ENCODE assay signal across 8 cellular contexts in the genomic region with DNA sequence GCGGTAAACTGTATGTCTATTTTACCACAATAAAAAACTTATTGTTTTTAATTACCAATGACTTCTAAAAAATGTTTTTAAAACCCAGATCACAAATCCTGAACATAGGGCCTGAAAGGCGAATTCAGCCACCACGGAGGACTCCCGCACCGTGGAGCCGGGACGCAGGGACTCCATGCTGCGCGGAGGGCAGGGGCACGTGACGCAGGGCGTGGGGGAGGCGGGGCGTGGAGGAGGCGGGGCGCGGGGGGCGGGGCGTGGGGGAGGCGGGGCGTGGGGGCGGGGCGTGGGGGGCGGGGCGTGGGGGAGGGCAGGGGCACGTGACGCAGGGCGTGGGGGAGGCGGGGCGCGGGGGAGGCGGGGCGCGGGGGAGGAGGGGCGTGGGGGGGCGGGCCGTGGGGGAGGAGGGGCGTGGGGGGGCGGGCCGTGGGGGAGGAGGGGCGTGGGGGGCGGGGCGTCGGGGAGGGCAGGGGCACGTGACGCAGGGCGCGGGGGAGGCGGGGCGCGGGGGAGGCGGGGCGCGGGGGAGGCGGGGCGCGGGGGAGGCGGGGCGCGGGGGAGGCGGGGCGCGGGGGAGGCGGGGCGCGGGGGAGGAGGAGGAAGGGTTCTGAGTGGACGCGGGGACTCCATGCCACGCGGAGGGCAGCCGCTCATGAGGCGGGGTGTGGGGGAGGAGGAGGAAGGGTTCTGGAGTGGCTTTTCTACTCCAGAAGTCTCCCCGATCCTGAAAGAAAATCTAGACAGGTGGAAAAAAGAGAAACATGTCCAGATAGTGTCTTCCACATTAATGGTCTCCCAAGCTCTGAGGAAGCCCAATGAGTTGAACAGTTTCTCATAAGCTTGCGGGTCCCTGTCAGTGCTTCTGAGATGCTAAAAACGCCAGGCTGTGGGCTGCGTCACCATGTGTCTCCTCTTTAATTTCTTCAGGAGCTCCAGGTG. TPM values are rescaled to one million over a fixed set of nuclear protein-coding genes. Genes with fewer than 3 reads are reported as not detected.
A peak's percentile ranks its signal among the peaks of the same experiment; 100 is the strongest.
DNase-seq lines count a peak whose midpoint lies in the region; ATAC-seq and TF ChIP-seq lines count a peak whose summit lies in the region.

No MANE protein-coding gene starts in this region.

- H3K9me3 Mint-ChIP-seq in activated naive CD8-positive, alpha-beta T cell (ENCODE audit: low read depth), result peaks cover 7% of the 10 kb centered on the region
- H3K9me3 Mint-ChIP-seq in glutamatergic neuron (ENCODE audit: unreplicated experiment), result peaks cover 9% of the 10 kb centered on the region

- H3K4me1 ChIP-seq in thoracic aorta (ENCODE audit: control insufficient read depth in 1 of 2, low read depth in 2 of 2), result peaks cover 7 to 17% of the 10 kb centered on the region in 2 donors

- no peak for DNase-seq in AG04450 (ENCODE audit: low read depth, low spot score)
- peak in 69 of 76 experiments; percentile 6 to 83 (median 59) for DNase-seq in HUDEP-2 (lab: John Stamatoyannopoulos, UW; ENCODE audit: unreplicated experiment in 76 of 76)
- peak; percentile 65 for DNase-seq in SK-N-DZ (ENCODE audit: low spot score)
- DNase-seq in glutamatergic neuron, result peak; percentile 79
- DNase-seq in omental fat pad (ENCODE audit: low spot score), result peak; percentile 52
- DNase-seq in thoracic aorta (ENCODE audit: low spot score), result peak; percentile 38

- TF ChIP-seq CTCF in AG04450 (IDR thresholded peaks at IDR 0.05; ENCODE audit: low read depth, low read length), result no peak
- no peak for TF ChIP-seq CTCF in glutamatergic neuron (IDR thresholded peaks at IDR 0.05; ENCODE audit: partially characterized antibody, unreplicated experiment)
- no peak for TF ChIP-seq CTCF in omental fat pad (IDR thresholded peaks at IDR 0.05)
- no peak for TF ChIP-seq CTCF in thoracic aorta (IDR thresholded peaks at IDR 0.05)

- no peaks in the 10 kb centered on the region for H3K27me3 Mint-ChIP-seq in activated naive CD8-positive, alpha-beta T cell
- H3K27me3 Mint-ChIP-seq in glutamatergic neuron (ENCODE audit: unreplicated experiment), result peaks cover 7% of the 10 kb centered on the region

- peak overlapping the region; percentile 84 for H3K27ac Mint-ChIP-seq in activated naive CD8-positive, alpha-beta T cell
- peak overlapping the region; percentile 62 for H3K27ac Mint-ChIP-seq in glutamatergic neuron (ENCODE audit: unreplicated experiment)

- H3K27me3 ChIP-seq in AG04450 (ENCODE audit: control insufficient read depth, insufficient read depth, low read length) (no peaks in the 10 kb centered on the region), thoracic aorta (replicated peaks; ENCODE audit: insufficient read depth) (no peaks in the 10 kb centered on the region)

- H3K4me3 ChIP-seq in AG04450 (ENCODE audit: low read depth, low read length), result peak overlapping the region; percentile 38
- H3K4me3 ChIP-seq in thoracic aorta, result peak overlapping the region; percentile 72

- H3K4me3 Mint-ChIP-seq in activated naive CD8-positive, alpha-beta T cell, result peak overlapping the region; percentile 83
- peak overlapping the region; percentile 82 for H3K4me3 Mint-ChIP-seq in glutamatergic neuron (ENCODE audit: unreplicated experiment)

- POLR2A ChIA-PET in AG04450 (lab: Yijun Ruan, JAX), result no interaction called here

- CTCF ChIA-PET in AG04450 (lab: Charles Lee), result no interaction called here

- no peaks in the 10 kb centered on the region for H3K36me3 ChIP-seq in thoracic aorta

- peaks cover 3% of the 10 kb centered on the region for H3K36me3 Mint-ChIP-seq in activated naive CD8-positive, alpha-beta T cell
- H3K36me3 Mint-ChIP-seq in glutamatergic neuron (ENCODE audit: unreplicated experiment), result peaks cover 5% of the 10 kb centered on the region

- peaks cover 18% of the 10 kb centered on the region for H3K4me1 Mint-ChIP-seq in activated naive CD8-positive, alpha-beta T cell (ENCODE audit: low read depth)
- peaks cover 8% of the 10 kb centered on the region for H3K4me1 Mint-ChIP-seq in glutamatergic neuron (ENCODE audit: low read depth, unreplicated experiment)

- H3K9me3 ChIP-seq in AG04450 (ENCODE audit: control insufficient read depth, insufficient read depth, low read length) (peaks cover 5% of the 10 kb centered on the region), thoracic aorta (no peaks in the 10 kb centered on the region)

- ATAC-seq in GM18868 (IDR thresholded peaks at IDR 0.05; ENCODE audit: unreplicated experiment), result peak; percentile 59
- ATAC-seq in omental fat pad (ENCODE audit: low FRiP score), result peak; percentile 58
- peak; percentile 37 for ATAC-seq in thoracic aorta (ENCODE audit: insufficient number of reproducible peaks, low FRiP score, low read depth)

- peak overlapping the region; percentile 65 for H3K27ac ChIP-seq in AG04450 (ENCODE audit: low read depth, low read length)
- H3K27ac ChIP-seq in thoracic aorta, result peak overlapping the region; percentile 36 to 65

RNA-seq across cellular contexts. Expression of a gene that starts 4.4 kb away (rescaled TPM):
- polyA plus RNA-seq in AG04450 (2011; rRNA removed), result not detected in 2 replicates
- not detected in 2 replicates for polyA minus RNA-seq in AG04450 (2011; rRNA and poly(A)+ RNA removed)
- polyA plus RNA-seq in SK-N-DZ (2014; cell fraction: cytosol; rRNA removed), result 0.07 TPM in 1 of 2 replicates, not detected in the other
- not detected in 2 replicates for polyA plus RNA-seq in SK-N-DZ (2014; cell fraction: nucleus; rRNA removed)
- not detected for total RNA-seq in glutamatergic neuron (ENCODE audit: unreplicated experiment)
- total RNA-seq in omental fat pad, result not detected
- not detected for total RNA-seq in thoracic aorta

RNA-seq across cellular contexts. Expression of a gene that starts 31.5 kb away (rescaled TPM):
- 17.7 and 21.5 TPM in 2 replicates for polyA plus RNA-seq in AG04450 (2011; rRNA removed)
- polyA minus RNA-seq in AG04450 (2011; rRNA and poly(A)+ RNA removed), result 4.4 and 5.6 TPM in 2 replicates
- 0.47 and 0.54 TPM in 2 replicates for polyA plus RNA-seq in SK-N-DZ (2014; cell fraction: cytosol; rRNA removed)
- 0.13 TPM in 1 of 2 replicates, not detected in the other for polyA plus RNA-seq in SK-N-DZ (2014; cell fraction: nucleus; rRNA removed)
- total RNA-seq in glutamatergic neuron (ENCODE audit: unreplicated experiment), result 0.74 TPM
- 10 to 100 TPM; 10.8 to 51.1 (median 13.6) TPM for total RNA-seq in omental fat pad
- 10 to 100 TPM; 25.5 to 31.5 TPM for total RNA-seq in thoracic aorta

RNA-seq across cellular contexts. Expression of a gene that starts 48.5 kb away (rescaled TPM):
- 0.06 TPM in 2 replicates for polyA plus RNA-seq in AG04450 (2011; rRNA removed)
- 0.64 TPM in 1 of 2 replicates, not detected in the other for polyA minus RNA-seq in AG04450 (2011; rRNA and poly(A)+ RNA removed)
- polyA plus RNA-seq in SK-N-DZ (2014; cell fraction: cytosol; rRNA removed), result 0.39 TPM in 1 of 2 replicates, not detected in the other
- polyA plus RNA-seq in SK-N-DZ (2014; cell fraction: nucleus; rRNA removed), result 0.07 and 0.43 TPM in 2 replicates
- not detected for total RNA-seq in glutamatergic neuron (ENCODE audit: unreplicated experiment)
- total RNA-seq in omental fat pad, result under 1 TPM in 2 of 4 donors, not detected in 2; 0.24 to 0.74 TPM
- total RNA-seq in thoracic aorta, result not detected

RNA-seq across cellular contexts. Expression of a gene that starts 54.4 kb away (rescaled TPM):
- polyA plus RNA-seq in AG04450 (2011; rRNA removed), result 97.2 and 107 TPM in 2 replicates
- polyA minus RNA-seq in AG04450 (2011; rRNA and poly(A)+ RNA removed), result 68.0 and 68.6 TPM in 2 replicates
- 88.9 and 89.9 TPM in 2 replicates for polyA plus RNA-seq in SK-N-DZ (2014; cell fraction: cytosol; rRNA removed)
- polyA plus RNA-seq in SK-N-DZ (2014; cell fraction: nucleus; rRNA removed), result 160 and 166 TPM in 2 replicates
- total RNA-seq in glutamatergic neuron (ENCODE audit: unreplicated experiment) (48.4 TPM), omental fat pad (10 to 100 TPM; 44.8 to 45.8 (median 44.8) TPM), thoracic aorta (10 to 100 TPM; 46.8 to 55.4 TPM)

RNA-seq across cellular contexts. Expression of a gene that starts 55.3 kb away (rescaled TPM):
- 69.4 and 75.4 TPM in 2 replicates for polyA plus RNA-seq in AG04450 (2011; rRNA removed)
- polyA minus RNA-seq in AG04450 (2011; rRNA and poly(A)+ RNA removed), result 56.7 and 59.9 TPM in 2 replicates
- 68.6 and 84.7 TPM in 2 replicates for polyA plus RNA-seq in SK-N-DZ (2014; cell fraction: cytosol; rRNA removed)
- polyA plus RNA-seq in SK-N-DZ (2014; cell fraction: nucleus; rRNA removed), result 77.7 and 99.6 TPM in 2 replicates
- total RNA-seq in glutamatergic neuron (ENCODE audit: unreplicated experiment) (43.2 TPM), omental fat pad (100 to 1,000 TPM in 1 of 4 donors, 10 to 100 TPM in 3; 70.8 to 145 (median 86.8) TPM), thoracic aorta (100 to 1,000 TPM; 112 to 156 TPM)
